Comparison of ENCODE assay signal across 30 cellular contexts in the genomic region with DNA sequence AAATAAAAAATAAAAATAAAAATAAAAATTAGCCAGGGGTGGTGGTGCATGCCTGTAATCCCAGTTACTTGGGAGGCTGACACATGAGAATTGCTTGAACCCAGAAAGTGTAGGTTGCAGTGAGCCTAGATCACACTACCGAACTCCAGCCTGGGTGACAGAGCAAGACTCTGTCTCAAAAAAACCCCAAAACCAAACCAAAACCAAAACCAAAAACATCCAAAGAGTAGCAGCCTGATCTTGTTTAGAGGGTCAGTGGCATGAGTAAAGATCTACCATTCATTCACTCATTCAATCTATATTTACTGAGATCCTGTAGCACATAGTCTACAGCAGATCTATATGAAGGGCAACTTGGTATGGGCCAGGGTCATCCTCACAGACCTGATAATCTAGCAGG.
"Had no signal": no experiment of that assay in that cellular context is flagged by ENCODE, and none has a peak within 500 bp of the region (broad histone marks: within the 10 kb centered on the region; RNA-seq: fewer than 3 reads in every experiment).

No MANE protein-coding gene starts in this region.

- H3K4me2 ChIP-seq: KMS-11, SK-N-SH had no signal

- H3K27me3 Mint-ChIP-seq: activated CD4-positive, alpha-beta memory T cell treated with anti-CD3 and anti-CD28 coated beads for 36 hours; activated naive CD4-positive, alpha-beta T cell treated with anti-CD3 and anti-CD28 coated beads, Interleukin-2, amount 10 ng/mL, durations not matched to agents 7 days and 5 days; activated naive CD8-positive, alpha-beta T cell; central memory CD8-positive, alpha-beta T cell had no signal

- ATAC-seq: activated T-cell treated with anti-CD3 and anti-CD28 coated beads, Interleukin-2, amount 50 U/mL, for 4 hours; PC-3 had no signal

- H3K4me3 Mint-ChIP-seq: activated CD4-positive, alpha-beta memory T cell treated with anti-CD3 and anti-CD28 coated beads for 36 hours; activated naive CD4-positive, alpha-beta T cell treated with anti-CD3 and anti-CD28 coated beads, Interleukin-2, amount 10 ng/mL, durations not matched to agents 7 days and 5 days; activated naive CD8-positive, alpha-beta T cell; activated T-cell treated with anti-CD3 and anti-CD28 coated beads, Interleukin-2, amount 50 U/mL, for 4 hours; activated T-helper 1 cell treated with anti-CD3 and anti-CD28 coated beads, Interleukin-12 subunit alpha, Interleukin-12 subunit beta, Interleukin-2, Interleukin-4 antibody, amounts not matched to agents 30 ng/mL and 10 ng/mL and 1 ng/mL, durations not matched to agents 14 hours and 24 hours and 36 hours; central memory CD8-positive, alpha-beta T cell had no signal

- H3K9me3 Mint-ChIP-seq: activated CD4-positive, alpha-beta memory T cell treated with anti-CD3 and anti-CD28 coated beads for 36 hours; activated naive CD4-positive, alpha-beta T cell treated with anti-CD3 and anti-CD28 coated beads, Interleukin-2, amount 10 ng/mL, durations not matched to agents 7 days and 5 days; activated T-cell treated with anti-CD3 and anti-CD28 coated beads, Interleukin-2, amount 50 U/mL, for 4 hours; activated T-helper 1 cell treated with anti-CD3 and anti-CD28 coated beads, Interleukin-12 subunit alpha, Interleukin-12 subunit beta, Interleukin-2, Interleukin-4 antibody, amounts not matched to agents 30 ng/mL and 10 ng/mL and 1 ng/mL, durations not matched to agents 14 hours and 24 hours and 36 hours; central memory CD8-positive, alpha-beta T cell had no signal

- H3K4me3 ChIP-seq: ascending aorta, cardiac muscle cell, colonic mucosa, Peyer's patch, SJSA1 had no signal

- H3K36me3 ChIP-seq: ascending aorta, cardiac muscle cell, colonic mucosa, Peyer's patch, SJSA1 had no signal

- H3K9ac ChIP-seq: KMS-11, SK-N-SH had no signal

- FAIRE-seq: TTC549 had no signal

- H3K4me1 Mint-ChIP-seq: central memory CD8-positive, alpha-beta T cell had no signal

- H3K27me3 ChIP-seq: ascending aorta, cardiac muscle cell, colonic mucosa, Peyer's patch, SJSA1 had no signal

- DNase-seq: activated CD4-positive, alpha-beta memory T cell treated with anti-CD3 and anti-CD28 coated beads for 36 hours; activated CD4-positive, alpha-beta T cell treated with anti-CD3 and anti-CD28 coated beads, Interleukin-2, amount 50 U/mL, for 1 hour; activated naive CD4-positive, alpha-beta T cell treated with anti-CD3 and anti-CD28 coated beads, Interleukin-2, amount 10 ng/mL, durations not matched to agents 7 days and 5 days; activated T-cell treated with anti-CD3 and anti-CD28 coated beads for 4 hours; activated T-cell treated with anti-CD3 and anti-CD28 coated beads, Interleukin-2, amount 50 U/mL, for 4 hours; amygdala; colonic mucosa; NCI-H1105; NCI-H1417 treated with DMSO at 0.1 percent for 48 hours; NCI-H1930; NCI-H2081 treated with DMSO at 0.1 percent for 48 hours; NCI-H226; NCI-H446 treated with DMSO at 0.1 percent for 48 hours; NCI-H524; NCI-H69; NCI-H82; NK-92 treated with Interleukin-12 subunit alpha and Interleukin-12 subunit beta, amount 100 ng/mL, for 24 hours; PC-3; Peyer's patch; RPMI8226; SHP77 treated with DMSO at 0.1 percent for 48 hours; SK-N-SH had no signal

- H3K4me1 ChIP-seq: ascending aorta, colonic mucosa, Peyer's patch, SJSA1 had no signal

- H3K9me3 ChIP-seq: ascending aorta, colonic mucosa, Peyer's patch, SJSA1 had no signal

- H3K27ac ChIP-seq: ascending aorta, cardiac muscle cell, colonic mucosa, KMS-11, Peyer's patch, SJSA1 had no signal

- H3K27ac Mint-ChIP-seq: activated CD4-positive, alpha-beta memory T cell treated with anti-CD3 and anti-CD28 coated beads for 36 hours; activated naive CD4-positive, alpha-beta T cell treated with anti-CD3 and anti-CD28 coated beads, Interleukin-2, amount 10 ng/mL, durations not matched to agents 7 days and 5 days; activated naive CD8-positive, alpha-beta T cell; activated T-helper 1 cell treated with anti-CD3 and anti-CD28 coated beads, Interleukin-12 subunit alpha, Interleukin-12 subunit beta, Interleukin-2, Interleukin-4 antibody, amounts not matched to agents 30 ng/mL and 10 ng/mL and 1 ng/mL, durations not matched to agents 14 hours and 24 hours and 36 hours had no signal
